Comparison of ENCODE assay signal across 8 cellular contexts in genomic region chr6:11232968-11233626, GRCh38. TPM values are rescaled to one million over a fixed set of nuclear protein-coding genes. Genes with fewer than 3 reads are reported as not detected.
DNase-seq lines count a peak whose midpoint lies in the region; ATAC-seq and TF ChIP-seq lines count a peak whose summit lies in the region.

No MANE protein-coding gene starts in this region.

- TF ChIP-seq CTCF in MM.1S (IDR thresholded peaks at IDR 0.05; ENCODE audit: low read length) (no peak), ascending aorta (IDR thresholded peaks at IDR 0.05) (no peak), stomach (IDR thresholded peaks at IDR 0.05) (no peak)

- in situ Hi-C loops in ACHN (cut with HindIII; ENCODE audit: low pct_ligation_motif_present, low pct_unique_long_range_greater_than_20kb, low sequenced_read_pairs) = no loop called here

- intact Hi-C loops in ascending aorta (cut with DNase I) (loop anchor here (2.0 to 5.0 kb wide), 8 partner anchors 30 to 264 kb away; no protein-coding TSS in a partner anchor), stomach (cut with DNase I; ENCODE audit: low total_unique reads) (loop anchor here (10.0 kb wide), 1 partner anchor 262 kb away; no protein-coding TSS in a partner anchor)

- peak overlapping the region; percentile 63 for H2AFZ ChIP-seq in MM.1S (ENCODE audit: low read length)

- H3K27ac ChIP-seq in MM.1S (ENCODE audit: low read length) = peak overlapping the region; percentile 83
- H3K27ac ChIP-seq in ascending aorta = peak overlapping the region; percentile 91 to 95
- H3K27ac ChIP-seq in stomach = peak overlapping the region; percentile 77 to 93 (median 89)

- peak; percentile 17 for ATAC-seq in GM18909 (IDR thresholded peaks at IDR 0.05; ENCODE audit: poor library complexity, unreplicated experiment)

- no peaks in the 10 kb centered on the region for H3K9me3 ChIP-seq in MM.1S (replicated peaks; ENCODE audit: insufficient read depth, low read length)
- H3K9me3 ChIP-seq in ascending aorta = no peaks in the 10 kb centered on the region
- no peaks in the 10 kb centered on the region for H3K9me3 ChIP-seq in stomach

- H3K9ac ChIP-seq in MM.1S (ENCODE audit: low read length) = peak overlapping the region; percentile 68

- no peaks in the 10 kb centered on the region for H4K20me1 ChIP-seq in MM.1S (ENCODE audit: insufficient read depth, low read length)

- H3K4me1 ChIP-seq in MM.1S (ENCODE audit: low read length) (peaks cover 8% of the 10 kb centered on the region), ascending aorta (peaks cover 10 to 16% of the 10 kb centered on the region in 2 donors), stomach (peaks cover 0 to 46% (median 28%) of the 10 kb centered on the region in 4 donors)

- no peak for TF ChIP-seq EP300 in stomach (IDR thresholded peaks at IDR 0.05)

- H3F3A ChIP-seq in MM.1S (ENCODE audit: insufficient read depth, low read length) = peaks cover 16% of the 10 kb centered on the region

- no peaks in the 10 kb centered on the region for H3K36me3 ChIP-seq in MM.1S (replicated peaks; ENCODE audit: insufficient read depth, low read length)
- H3K36me3 ChIP-seq in ascending aorta = peaks cover 6 to 20% of the 10 kb centered on the region in 2 donors
- H3K36me3 ChIP-seq in stomach = no peaks in the 10 kb centered on the region

- DNase-seq in ACHN = peak; percentile 24
- peak; percentile 38 for DNase-seq in MM.1S
- DNase-seq in ascending aorta (ENCODE audit: low spot score in 2 of 2) = no peak
- peak; percentile 70 for DNase-seq in islet precursor cell
- no peak for DNase-seq in stomach
- no peak for DNase-seq in stimulated activated CD4-positive, alpha-beta T cell treated with anti-CD3 and anti-CD28 coated beads, Interleukin-2, amount 100 ng/mL, for 24 hours
- DNase-seq in NCI-H510A (lab: John Stamatoyannopoulos, UW) = no peak

- H3K4me2 ChIP-seq in MM.1S (ENCODE audit: low read depth, low read length) = peak overlapping the region; percentile 81

- no peak for TF ChIP-seq POLR2A in stomach (IDR thresholded peaks at IDR 0.05)

- H3K27me3 ChIP-seq in MM.1S (replicated peaks; ENCODE audit: insufficient read depth, low read length) = no peaks in the 10 kb centered on the region
- no peaks in the 10 kb centered on the region for H3K27me3 ChIP-seq in ascending aorta
- no peaks in the 10 kb centered on the region for H3K27me3 ChIP-seq in stomach

- peaks cover 5% of the 10 kb centered on the region; the same call in 1 of the 2 replicates for H3K79me2 ChIP-seq in MM.1S (ENCODE audit: low read length)

- 11 to 17% (median 12%) methylated on average over 17 to 18 of the region's 18 CpGs for WGBS in stomach, 5 donors

- H3K4me3 ChIP-seq in MM.1S (ENCODE audit: low read length) (peak overlapping the region; percentile 66), ascending aorta (peak overlapping the region; percentile 77 to 98), stomach (peak overlapping the region; percentile 54 to 67 (median 58))

- no peaks in the 10 kb centered on the region for H3K9me2 ChIP-seq in MM.1S (replicated peaks; ENCODE audit: insufficient read depth, low read length)

RNA-seq across cellular contexts. Expression of gene NEDD9, which starts 0.6 kb away (rescaled TPM):
- total RNA-seq in ascending aorta = 150 TPM
- total RNA-seq in stomach = 10 to 100 TPM; 11.3 to 97.9 (median 48.2) TPM
- polyA plus RNA-seq in stomach = 10 to 100 TPM in 1 of 3 donors, 1 to 10 TPM in 2; 4.2 to 19.6 (median 9.2) TPM

Comparison
In these comparisons a context has a peak if more than half of its experiments do, and no peak if none do; other contexts are left out.
1. DNase-seq: peak in ACHN (single experiment), MM.1S (single experiment) and islet precursor cell (single experiment); none in ascending aorta (0 of 2), stomach (single experiment), stimulated activated CD4-positive, alpha-beta T cell treated with anti-CD3 and anti-CD28 coated beads, Interleukin-2, amount 100 ng/mL, for 24 hours (0 of 2) and NCI-H510A (single experiment).
2. Peak in every context shown above with its lines, with median percentiles within 50 percentile points of each other: H3K27ac ChIP-seq and H3K4me3 ChIP-seq.